ENCODE assay signal across 8 cellular contexts in the genomic region with DNA sequence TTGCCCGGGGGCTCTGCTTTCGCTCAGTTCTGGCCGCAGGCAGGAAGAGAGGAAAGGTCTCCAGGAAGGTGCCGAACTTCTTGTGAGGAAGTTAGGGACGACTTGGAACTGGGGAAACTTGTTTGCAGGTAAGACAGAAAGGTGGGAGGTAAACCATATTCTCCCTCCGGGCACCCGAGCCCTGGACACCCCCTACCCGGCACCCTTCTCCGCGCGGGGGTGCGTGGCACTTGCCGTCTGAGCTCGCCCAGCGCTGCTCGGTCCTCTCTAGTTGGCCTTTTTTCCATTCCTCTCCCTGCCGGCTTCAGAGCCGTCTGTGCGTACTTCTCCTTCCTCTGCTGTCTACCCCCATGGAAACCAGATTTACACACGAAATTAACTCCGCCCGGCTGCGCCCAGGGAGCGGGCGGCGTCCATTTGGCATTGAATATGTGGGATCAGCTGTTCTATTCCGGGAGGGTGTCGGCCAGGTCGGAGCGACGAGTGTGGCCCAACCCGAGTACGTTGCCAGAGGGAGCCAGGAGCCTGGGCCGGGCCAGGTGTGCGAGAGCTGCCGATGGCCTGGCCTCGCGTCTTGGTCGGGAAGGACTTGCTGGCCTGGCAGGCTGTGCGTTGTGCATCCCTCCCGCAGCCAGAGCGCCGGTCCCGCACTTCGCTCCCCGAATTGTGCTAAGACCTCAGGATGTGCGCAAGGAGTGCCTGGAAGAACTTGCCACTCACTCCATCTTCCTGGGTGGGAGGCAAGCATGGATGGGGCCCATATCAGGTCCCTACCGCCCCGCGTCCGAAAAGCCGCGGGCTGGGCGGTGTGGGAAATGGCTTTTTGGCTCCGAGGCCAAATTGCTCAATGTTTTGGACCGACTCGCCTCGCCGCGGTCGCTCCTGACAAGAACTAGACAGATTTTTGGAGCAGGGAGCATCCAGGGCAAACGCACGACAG. TPM values are rescaled to one million over a fixed set of nuclear protein-coding genes. Genes with fewer than 3 reads are reported as not detected.
DNase-seq lines count a peak whose midpoint lies in the region; ATAC-seq and TF ChIP-seq lines count a peak whose summit lies in the region.

No MANE protein-coding gene starts in this region.

- no peak for ATAC-seq in HG03432 (IDR thresholded peaks at IDR 0.05; ENCODE audit: unreplicated experiment)

- H2BK5ac ChIP-seq in neuronal stem cell (ENCODE audit: low read length) = peak overlapping the region; percentile 26

- no CpG with 5 or more reads among the region's 63 CpGs for WGBS in neuronal stem cell (ENCODE audit: extremely low coverage in 2 of 2, insufficient read length in 2 of 2, insufficient replicate concordance in 1 of 2), 2 donors

- no peak overlapping the region for H3K4ac ChIP-seq in neuronal stem cell (ENCODE audit: low read length)

- H3K36me3 ChIP-seq in Caco-2 (ENCODE audit: control insufficient read depth, insufficient read depth, low read length) = no peaks in the 10 kb centered on the region
- no peaks in the 10 kb centered on the region for H3K36me3 ChIP-seq in neuronal stem cell (replicated peaks in 1 of 2; ENCODE audit: control insufficient read depth in 2 of 2, insufficient read depth in 2 of 2, low read length in 2 of 2)

- peak overlapping the region; percentile 47 for H2BK12ac ChIP-seq in neuronal stem cell (ENCODE audit: low read length)

- no TSS peak for BruUV-seq in Caco-2 (replicated peaks; lab: Mats Ljungman, UMichigan)

- no peak overlapping the region for H4K91ac ChIP-seq in neuronal stem cell (ENCODE audit: low read depth, low read length, poor library complexity)

- intact Hi-C loops in Caco-2 (cut with micrococcal nuclease; ENCODE audit: unreplicated experiment) = loop anchor here (5.0 kb wide), 2 partner anchors 853 to 1998 kb away; partner anchors contain the start of gene FIP1L1

- POLR2A ChIA-PET in Caco-2 (lab: Charles Lee) = no interaction called here

- peak overlapping the region; percentile 49 for H3K14ac ChIP-seq in neuronal stem cell (ENCODE audit: low read length)

- H4K8ac ChIP-seq in neuronal stem cell (ENCODE audit: low read depth, low read length) = no peak overlapping the region

- peaks cover 5% of the 10 kb centered on the region for H3K4me1 Mint-ChIP-seq in Caco-2 (ENCODE audit: low read depth, unreplicated experiment)

- H3K18ac ChIP-seq in neuronal stem cell (ENCODE audit: low read length) = peak overlapping the region; percentile 81

- H3K9ac ChIP-seq in neuronal stem cell (ENCODE audit: low read depth, low read length, poor library complexity) = peak overlapping the region; percentile 14

- H3K4me3 ChIP-seq in Caco-2 (ENCODE audit: low read depth, low read length) (peak overlapping the region; percentile 64), neuronal stem cell (ENCODE audit: low read length in 2 of 2) (no peak overlapping the region)

- H3K36me3 Mint-ChIP-seq in Caco-2 (ENCODE audit: insufficient read depth, unreplicated experiment) = peaks cover 83% of the 10 kb centered on the region

- H2AFZ ChIP-seq in neuronal stem cell (ENCODE audit: low read length) = peak overlapping the region; percentile 67

- no peaks in the 10 kb centered on the region for H3K27me3 Mint-ChIP-seq in Caco-2 (ENCODE audit: insufficient read depth, unreplicated experiment)

- H3K9me3 ChIP-seq in Caco-2 = no peaks in the 10 kb centered on the region
- peaks cover 0 to 1% of the 10 kb centered on the region in 2 donors for H3K9me3 ChIP-seq in neuronal stem cell (replicated peaks in 1 of 2; ENCODE audit: control insufficient read depth in 2 of 2, insufficient read depth in 1 of 2, low read depth in 1 of 2, low read length in 2 of 2)

- peak overlapping the region; percentile 74 for H3K4me2 ChIP-seq in neuronal stem cell (ENCODE audit: insufficient read depth, low read length, poor library complexity, severe bottlenecking)

- peak overlapping the region; percentile 87 for H3K4me3 Mint-ChIP-seq in Caco-2 (ENCODE audit: unreplicated experiment)

- no peak overlapping the region for H2AK5ac ChIP-seq in neuronal stem cell (ENCODE audit: low read depth, low read length)

- H3K27me3 ChIP-seq in Caco-2 (replicated peaks; ENCODE audit: control insufficient read depth, insufficient read depth, low read length) (no peaks in the 10 kb centered on the region), neuronal stem cell (ENCODE audit: control insufficient read depth in 3 of 3, insufficient read depth in 3 of 3, low read depth in 1 of 3, low read length in 3 of 3) (peaks cover 29 to 75% (median 67%) of the 10 kb centered on the region in 3 experiments)

- no peaks in the 10 kb centered on the region for H3K9me3 Mint-ChIP-seq in Caco-2 (ENCODE audit: unreplicated experiment)

- H3K79me1 ChIP-seq in neuronal stem cell (ENCODE audit: low read depth, low read length) = no peaks in the 10 kb centered on the region

- no peak overlapping the region for H3K23ac ChIP-seq in neuronal stem cell (ENCODE audit: low read depth, low read length, poor library complexity)

- H2BK120ac ChIP-seq in neuronal stem cell (ENCODE audit: low read depth, low read length) = no peak overlapping the region

- TF ChIP-seq CTCF in Caco-2 (IDR thresholded peaks at IDR 0.05; ENCODE audit: insufficient read depth in 1 of 2, low read depth in 1 of 2, low read length in 1 of 2, severe bottlenecking in 1 of 2, unreplicated experiment in 1 of 2) = no peak

- peak overlapping the region; percentile 62 for H2BK15ac ChIP-seq in neuronal stem cell (ENCODE audit: low read length)

- H3K4me1 ChIP-seq in Caco-2 = peaks cover 13% of the 10 kb centered on the region
- peaks cover 4 to 16% of the 10 kb centered on the region in 2 donors for H3K4me1 ChIP-seq in neuronal stem cell (ENCODE audit: control insufficient read depth in 2 of 2, insufficient read depth in 1 of 2, low read depth in 1 of 2, low read length in 2 of 2)

- CTCF ChIA-PET in Caco-2 (lab: Charles Lee) = no interaction called here

- no peak overlapping the region for H3K27ac ChIP-seq in neuronal stem cell (replicated peaks; ENCODE audit: low read length)

- peak overlapping the region; percentile 79 for H3K27ac Mint-ChIP-seq in Caco-2 (ENCODE audit: unreplicated experiment)

- DNase-seq in Caco-2 (peak in 1 of 2 experiments; percentile 19), NCI-H69 (lab: John Stamatoyannopoulos, UW) (peak; percentile 60), fibroblast of peridontal ligament (ENCODE audit: extremely low read depth) (peak; percentile 68), neuronal stem cell (ENCODE audit: low spot score) (peak; percentile 31), NCI-H1092 (lab: John Stamatoyannopoulos, UW) (no peak), iPS-NIHi11 (ENCODE audit: low spot score) (no peak), H4 (ENCODE audit: low spot score) (no peak)

RNA-seq across cellular contexts. Expression of gene PDGFRA, which starts 1.7 kb away (rescaled TPM):
- 97.4 and 122 TPM in 2 replicates for total RNA-seq in Caco-2 (2022)
- polyA plus RNA-seq in neuronal stem cell (2013, experiment 1 of 2) = 0.56 TPM
- polyA plus RNA-seq in neuronal stem cell (2013, experiment 2 of 2) = 0.66 TPM
- total RNA-seq in H4 (2014; rRNA removed; shearing (Covaris generic)) = 7.6 and 13.9 TPM in 2 replicates

Comparison
In these comparisons a context has a peak if more than half of its experiments do, and no peak if none do; other contexts are left out.
1. DNase-seq: peak in NCI-H69 (single experiment), fibroblast of peridontal ligament (single experiment) and neuronal stem cell (single experiment); none in NCI-H1092 (single experiment), iPS-NIHi11 (single experiment) and H4 (single experiment).